20 cellular contexts compared by ENCODE assay signal in the genomic region with DNA sequence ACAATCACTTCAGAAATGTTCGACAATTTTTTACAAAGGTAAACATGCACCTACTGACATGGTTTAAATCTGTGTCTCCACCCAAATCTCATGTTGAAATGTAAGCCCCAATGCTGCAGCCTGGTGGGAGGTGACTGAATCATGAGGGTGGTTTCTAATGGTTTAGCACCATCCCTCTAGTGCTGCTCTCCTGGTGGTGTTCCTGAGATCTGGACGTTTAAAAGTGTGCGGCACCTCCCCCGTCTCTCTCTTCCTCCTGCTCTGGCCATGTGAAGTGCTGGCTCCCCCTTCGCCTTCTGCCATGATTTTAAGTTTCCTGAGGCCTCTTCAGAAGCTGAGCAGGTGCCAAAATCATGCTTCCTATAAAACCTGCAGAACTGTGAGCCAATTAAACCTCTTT. TPM values are rescaled to one million over a fixed set of nuclear protein-coding genes. Genes with fewer than 3 reads are reported as not detected.
"Had no signal": no experiment of that assay in that cellular context is flagged by ENCODE, and none has a peak within 500 bp of the region (broad histone marks: within the 10 kb centered on the region; RNA-seq: fewer than 3 reads in every experiment).

No MANE protein-coding gene starts in this region.

- H3K9me3 Mint-ChIP-seq: activated B cell treated with CpG ODN at 0.5 μM for 24 hours; activated CD4-positive, alpha-beta T cell treated with anti-CD3 and anti-CD28 coated beads, Interleukin-2, amount 10 ng/mL, durations not matched to agents 24 days and 14 days; activated naive CD4-positive, alpha-beta T cell treated with anti-CD3 and anti-CD28 coated beads, Interleukin-2, amount 50 U/mL, for 24 hours; dendritic cell treated with granulocyte-macrophage colony-stimulating factor and Interleukin-4, amounts not matched to agents 40 ng/mL and 50 ng/mL, for 4 days; T-helper 1 cell treated with Interleukin-12 subunit alpha and Interleukin-12 subunit beta and Interleukin-4 antibody, amounts not matched to agents 30 μg/mL and 1 μg/mL, for 36 hours had no signal

- H3K4me3 ChIP-seq: psoas muscle, sigmoid colon, stomach, thoracic aorta had no signal

- ATAC-seq: psoas muscle had no signal

- H3K36me3 Mint-ChIP-seq: activated naive CD4-positive, alpha-beta T cell treated with anti-CD3 and anti-CD28 coated beads, Interleukin-2, amount 50 U/mL, for 24 hours had no signal

- H3K36me3 ChIP-seq: sigmoid colon, stomach, thoracic aorta had no signal

- DNase-seq: activated B cell treated with CpG ODN at 0.5 μM for 24 hours; activated CD4-positive, alpha-beta T cell treated with anti-CD3 and anti-CD28 coated beads, Interleukin-2, amount 10 ng/mL, durations not matched to agents 24 days and 14 days; activated CD8-positive, alpha-beta memory T cell treated with anti-CD3 and anti-CD28 coated beads for 24 hours; activated effector memory CD4-positive, alpha-beta T cell treated with Interleukin-2 at 50 U/mL for 16 hours; activated T-cell treated with anti-CD3 and anti-CD28 coated beads for 4 hours; amniotic stem cell; cerebellar nuclear complex; erythroblast; psoas muscle; sigmoid colon; stomach had no signal

- FAIRE-seq: islet of Langerhans had no signal

- H3K27me3 ChIP-seq: sigmoid colon, stomach had no signal

- H3K4me3 Mint-ChIP-seq: activated B cell treated with CpG ODN at 0.5 μM for 24 hours; activated CD4-positive, alpha-beta T cell treated with anti-CD3 and anti-CD28 coated beads, Interleukin-2, amount 10 ng/mL, durations not matched to agents 24 days and 14 days; activated naive CD4-positive, alpha-beta T cell treated with anti-CD3 and anti-CD28 coated beads, Interleukin-2, amount 50 U/mL, for 24 hours; brain; dendritic cell treated with granulocyte-macrophage colony-stimulating factor and Interleukin-4, amounts not matched to agents 40 ng/mL and 50 ng/mL, for 4 days; nephron; T-helper 1 cell treated with Interleukin-12 subunit alpha and Interleukin-12 subunit beta and Interleukin-4 antibody, amounts not matched to agents 30 μg/mL and 1 μg/mL, for 36 hours had no signal

- H3K27me3 Mint-ChIP-seq: activated B cell treated with CpG ODN at 0.5 μM for 24 hours; activated CD4-positive, alpha-beta T cell treated with anti-CD3 and anti-CD28 coated beads, Interleukin-2, amount 10 ng/mL, durations not matched to agents 24 days and 14 days; activated naive CD4-positive, alpha-beta T cell treated with anti-CD3 and anti-CD28 coated beads, Interleukin-2, amount 50 U/mL, for 24 hours; brain; dendritic cell treated with granulocyte-macrophage colony-stimulating factor and Interleukin-4, amounts not matched to agents 40 ng/mL and 50 ng/mL, for 4 days had no signal

- H3K9me3 ChIP-seq: psoas muscle, sigmoid colon, stomach, thoracic aorta had no signal

- H3K27ac ChIP-seq: psoas muscle, sigmoid colon, stomach, thoracic aorta had no signal

- H3K27ac Mint-ChIP-seq: activated B cell treated with CpG ODN at 0.5 μM for 24 hours; activated CD4-positive, alpha-beta T cell treated with anti-CD3 and anti-CD28 coated beads, Interleukin-2, amount 10 ng/mL, durations not matched to agents 24 days and 14 days; activated naive CD4-positive, alpha-beta T cell treated with anti-CD3 and anti-CD28 coated beads, Interleukin-2, amount 50 U/mL, for 24 hours; brain; dendritic cell treated with granulocyte-macrophage colony-stimulating factor and Interleukin-4, amounts not matched to agents 40 ng/mL and 50 ng/mL, for 4 days; T-helper 1 cell treated with Interleukin-12 subunit alpha and Interleukin-12 subunit beta and Interleukin-4 antibody, amounts not matched to agents 30 μg/mL and 1 μg/mL, for 36 hours had no signal

RNA-seq across cellular contexts. Expression of a gene that starts 58.7 kb away (rescaled TPM):
- total RNA-seq: activated B cell treated with CpG ODN at 0.5 μM for 24 hours, glomerular endothelial cell, osteoblast, sigmoid colon, thoracic aorta had no signal
